1 cellular context compared by ENCODE assay signal in the genomic region with DNA sequence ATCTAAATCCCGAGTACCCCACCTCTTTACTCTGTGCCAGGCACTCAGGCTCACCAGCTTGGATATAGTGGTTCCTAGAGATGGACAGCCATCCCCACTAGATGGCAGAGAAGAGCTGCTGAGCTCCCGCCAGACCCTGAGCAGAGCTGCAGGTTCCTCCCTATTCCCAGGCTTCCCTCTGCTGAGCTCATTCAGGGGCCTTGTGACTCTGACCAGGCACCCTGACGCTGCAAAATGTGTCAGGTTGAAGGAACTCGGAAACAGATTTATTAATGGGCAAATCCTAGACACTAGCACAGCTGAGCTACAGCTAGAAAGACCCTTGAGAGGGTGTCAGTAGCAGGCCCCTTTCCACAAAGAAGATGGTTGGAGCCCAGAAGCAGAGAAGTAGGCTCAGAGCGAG.
TF ChIP-seq lines count a peak whose summit lies in the region.

No MANE protein-coding gene starts in this region.

TF ChIP-seq in K562, 482 proteins besides CTCF, POLR2A, EP300 and RAD21 (continued from another document):
- TF ChIP-seq, protein P1, sequence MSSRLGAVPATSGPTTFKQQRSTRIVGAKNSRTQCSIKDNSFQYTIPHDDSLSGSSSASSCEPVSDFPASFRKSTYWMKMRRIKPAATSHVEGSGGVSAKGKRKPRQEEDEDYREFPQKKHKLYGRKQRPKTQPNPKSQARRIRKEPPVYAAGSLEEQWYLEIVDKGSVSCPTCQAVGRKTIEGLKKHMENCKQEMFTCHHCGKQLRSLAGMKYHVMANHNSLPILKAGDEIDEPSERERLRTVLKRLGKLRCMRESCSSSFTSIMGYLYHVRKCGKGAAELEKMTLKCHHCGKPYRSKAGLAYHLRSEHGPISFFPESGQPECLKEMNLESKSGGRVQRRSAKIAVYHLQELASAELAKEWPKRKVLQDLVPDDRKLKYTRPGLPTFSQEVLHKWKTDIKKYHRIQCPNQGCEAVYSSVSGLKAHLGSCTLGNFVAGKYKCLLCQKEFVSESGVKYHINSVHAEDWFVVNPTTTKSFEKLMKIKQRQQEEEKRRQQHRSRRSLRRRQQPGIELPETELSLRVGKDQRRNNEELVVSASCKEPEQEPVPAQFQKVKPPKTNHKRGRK (tag; IDR thresholded peaks at IDR 0.05): no peak
- TF ChIP-seq, protein P2, sequence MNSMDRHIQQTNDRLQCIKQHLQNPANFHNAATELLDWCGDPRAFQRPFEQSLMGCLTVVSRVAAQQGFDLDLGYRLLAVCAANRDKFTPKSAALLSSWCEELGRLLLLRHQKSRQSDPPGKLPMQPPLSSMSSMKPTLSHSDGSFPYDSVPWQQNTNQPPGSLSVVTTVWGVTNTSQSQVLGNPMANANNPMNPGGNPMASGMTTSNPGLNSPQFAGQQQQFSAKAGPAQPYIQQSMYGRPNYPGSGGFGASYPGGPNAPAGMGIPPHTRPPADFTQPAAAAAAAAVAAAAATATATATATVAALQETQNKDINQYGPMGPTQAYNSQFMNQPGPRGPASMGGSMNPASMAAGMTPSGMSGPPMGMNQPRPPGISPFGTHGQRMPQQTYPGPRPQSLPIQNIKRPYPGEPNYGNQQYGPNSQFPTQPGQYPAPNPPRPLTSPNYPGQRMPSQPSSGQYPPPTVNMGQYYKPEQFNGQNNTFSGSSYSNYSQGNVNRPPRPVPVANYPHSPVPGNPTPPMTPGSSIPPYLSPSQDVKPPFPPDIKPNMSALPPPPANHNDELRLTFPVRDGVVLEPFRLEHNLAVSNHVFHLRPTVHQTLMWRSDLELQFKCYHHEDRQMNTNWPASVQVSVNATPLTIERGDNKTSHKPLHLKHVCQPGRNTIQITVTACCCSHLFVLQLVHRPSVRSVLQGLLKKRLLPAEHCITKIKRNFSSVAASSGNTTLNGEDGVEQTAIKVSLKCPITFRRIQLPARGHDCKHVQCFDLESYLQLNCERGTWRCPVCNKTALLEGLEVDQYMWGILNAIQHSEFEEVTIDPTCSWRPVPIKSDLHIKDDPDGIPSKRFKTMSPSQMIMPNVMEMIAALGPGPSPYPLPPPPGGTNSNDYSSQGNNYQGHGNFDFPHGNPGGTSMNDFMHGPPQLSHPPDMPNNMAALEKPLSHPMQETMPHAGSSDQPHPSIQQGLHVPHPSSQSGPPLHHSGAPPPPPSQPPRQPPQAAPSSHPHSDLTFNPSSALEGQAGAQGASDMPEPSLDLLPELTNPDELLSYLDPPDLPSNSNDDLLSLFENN (IDR thresholded peaks at IDR 0.05; ENCODE audit: low read depth in 2 of 2, low read length in 2 of 2): no peak
- TF ChIP-seq, protein P3, sequence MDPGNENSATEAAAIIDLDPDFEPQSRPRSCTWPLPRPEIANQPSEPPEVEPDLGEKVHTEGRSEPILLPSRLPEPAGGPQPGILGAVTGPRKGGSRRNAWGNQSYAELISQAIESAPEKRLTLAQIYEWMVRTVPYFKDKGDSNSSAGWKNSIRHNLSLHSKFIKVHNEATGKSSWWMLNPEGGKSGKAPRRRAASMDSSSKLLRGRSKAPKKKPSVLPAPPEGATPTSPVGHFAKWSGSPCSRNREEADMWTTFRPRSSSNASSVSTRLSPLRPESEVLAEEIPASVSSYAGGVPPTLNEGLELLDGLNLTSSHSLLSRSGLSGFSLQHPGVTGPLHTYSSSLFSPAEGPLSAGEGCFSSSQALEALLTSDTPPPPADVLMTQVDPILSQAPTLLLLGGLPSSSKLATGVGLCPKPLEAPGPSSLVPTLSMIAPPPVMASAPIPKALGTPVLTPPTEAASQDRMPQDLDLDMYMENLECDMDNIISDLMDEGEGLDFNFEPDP (CRISPR knock-in tag; IDR thresholded peaks at IDR 0.05): no peak
- no peak for TF ChIP-seq RFX1 (IDR thresholded peaks at IDR 0.05)
- TF ChIP-seq MYC (IDR thresholded peaks at IDR 0.05; ENCODE audit: low read depth, low read length): 0 out of 2 replicates have a peak, but pooled peaks have one; percentile 24
- no peak for TF ChIP-seq MYC (CRISPR knock-in tag; IDR thresholded peaks at IDR 0.05; ENCODE audit: borderline replicate concordance, low read depth)
- TF ChIP-seq KLF10 (CRISPR knock-in tag; IDR thresholded peaks at IDR 0.05): no peak
- TF ChIP-seq, protein P4, sequence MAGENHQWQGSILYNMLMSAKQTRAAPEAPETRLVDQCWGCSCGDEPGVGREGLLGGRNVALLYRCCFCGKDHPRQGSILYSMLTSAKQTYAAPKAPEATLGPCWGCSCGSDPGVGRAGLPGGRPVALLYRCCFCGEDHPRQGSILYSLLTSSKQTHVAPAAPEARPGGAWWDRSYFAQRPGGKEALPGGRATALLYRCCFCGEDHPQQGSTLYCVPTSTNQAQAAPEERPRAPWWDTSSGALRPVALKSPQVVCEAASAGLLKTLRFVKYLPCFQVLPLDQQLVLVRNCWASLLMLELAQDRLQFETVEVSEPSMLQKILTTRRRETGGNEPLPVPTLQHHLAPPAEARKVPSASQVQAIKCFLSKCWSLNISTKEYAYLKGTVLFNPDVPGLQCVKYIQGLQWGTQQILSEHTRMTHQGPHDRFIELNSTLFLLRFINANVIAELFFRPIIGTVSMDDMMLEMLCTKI (IDR thresholded peaks at IDR 0.05; ENCODE audit: partially characterized antibody): no peak
- 0 out of 2 replicates have a peak, but pooled peaks have one; percentile 46 for TF ChIP-seq SOX6 (IDR thresholded peaks at IDR 0.05)
- no peak for TF ChIP-seq ETV1 (tag; conservative IDR thresholded peaks at IDR 0.05; ENCODE audit: low read depth)
- TF ChIP-seq HMG20A (CRISPR knock-in tag; conservative IDR thresholded peaks at IDR 0.05): no peak
- no peak for TF ChIP-seq ZBTB17 (CRISPR knock-in tag; IDR thresholded peaks at IDR 0.05)
- TF ChIP-seq SRSF3 (IDR thresholded peaks at IDR 0.05; ENCODE audit: insufficient read depth, low read length): no peak
- TF ChIP-seq ZBTB8A (IDR thresholded peaks at IDR 0.05; ENCODE audit: partially characterized antibody): no peak
- no peak for TF ChIP-seq ZNF586 (CRISPR knock-in tag; conservative IDR thresholded peaks at IDR 0.05)
- no peak for TF ChIP-seq PTRF (tag; IDR thresholded peaks at IDR 0.05)
- no peak for TF ChIP-seq TRIM24 (IDR thresholded peaks at IDR 0.05)
- TF ChIP-seq, protein P5, sequence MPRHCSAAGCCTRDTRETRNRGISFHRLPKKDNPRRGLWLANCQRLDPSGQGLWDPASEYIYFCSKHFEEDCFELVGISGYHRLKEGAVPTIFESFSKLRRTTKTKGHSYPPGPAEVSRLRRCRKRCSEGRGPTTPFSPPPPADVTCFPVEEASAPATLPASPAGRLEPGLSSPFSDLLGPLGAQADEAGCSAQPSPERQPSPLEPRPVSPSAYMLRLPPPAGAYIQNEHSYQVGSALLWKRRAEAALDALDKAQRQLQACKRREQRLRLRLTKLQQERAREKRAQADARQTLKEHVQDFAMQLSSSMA (CRISPR knock-in tag; IDR thresholded peaks at IDR 0.05): no peak
- TF ChIP-seq, protein P6, sequence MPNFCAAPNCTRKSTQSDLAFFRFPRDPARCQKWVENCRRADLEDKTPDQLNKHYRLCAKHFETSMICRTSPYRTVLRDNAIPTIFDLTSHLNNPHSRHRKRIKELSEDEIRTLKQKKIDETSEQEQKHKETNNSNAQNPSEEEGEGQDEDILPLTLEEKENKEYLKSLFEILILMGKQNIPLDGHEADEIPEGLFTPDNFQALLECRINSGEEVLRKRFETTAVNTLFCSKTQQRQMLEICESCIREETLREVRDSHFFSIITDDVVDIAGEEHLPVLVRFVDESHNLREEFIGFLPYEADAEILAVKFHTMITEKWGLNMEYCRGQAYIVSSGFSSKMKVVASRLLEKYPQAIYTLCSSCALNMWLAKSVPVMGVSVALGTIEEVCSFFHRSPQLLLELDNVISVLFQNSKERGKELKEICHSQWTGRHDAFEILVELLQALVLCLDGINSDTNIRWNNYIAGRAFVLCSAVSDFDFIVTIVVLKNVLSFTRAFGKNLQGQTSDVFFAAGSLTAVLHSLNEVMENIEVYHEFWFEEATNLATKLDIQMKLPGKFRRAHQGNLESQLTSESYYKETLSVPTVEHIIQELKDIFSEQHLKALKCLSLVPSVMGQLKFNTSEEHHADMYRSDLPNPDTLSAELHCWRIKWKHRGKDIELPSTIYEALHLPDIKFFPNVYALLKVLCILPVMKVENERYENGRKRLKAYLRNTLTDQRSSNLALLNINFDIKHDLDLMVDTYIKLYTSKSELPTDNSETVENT (CRISPR knock-in tag; IDR thresholded peaks at IDR 0.05): no peak
- TF ChIP-seq ZNF830 (CRISPR knock-in tag; IDR thresholded peaks at IDR 0.05): no peak
- no peak for TF ChIP-seq PPARD (CRISPR knock-in tag; IDR thresholded peaks at IDR 0.05)
- TF ChIP-seq SMAD3 (CRISPR knock-in tag; conservative IDR thresholded peaks at IDR 0.05): no peak
